1 cellular context compared by ENCODE assay signal in the genomic region with DNA sequence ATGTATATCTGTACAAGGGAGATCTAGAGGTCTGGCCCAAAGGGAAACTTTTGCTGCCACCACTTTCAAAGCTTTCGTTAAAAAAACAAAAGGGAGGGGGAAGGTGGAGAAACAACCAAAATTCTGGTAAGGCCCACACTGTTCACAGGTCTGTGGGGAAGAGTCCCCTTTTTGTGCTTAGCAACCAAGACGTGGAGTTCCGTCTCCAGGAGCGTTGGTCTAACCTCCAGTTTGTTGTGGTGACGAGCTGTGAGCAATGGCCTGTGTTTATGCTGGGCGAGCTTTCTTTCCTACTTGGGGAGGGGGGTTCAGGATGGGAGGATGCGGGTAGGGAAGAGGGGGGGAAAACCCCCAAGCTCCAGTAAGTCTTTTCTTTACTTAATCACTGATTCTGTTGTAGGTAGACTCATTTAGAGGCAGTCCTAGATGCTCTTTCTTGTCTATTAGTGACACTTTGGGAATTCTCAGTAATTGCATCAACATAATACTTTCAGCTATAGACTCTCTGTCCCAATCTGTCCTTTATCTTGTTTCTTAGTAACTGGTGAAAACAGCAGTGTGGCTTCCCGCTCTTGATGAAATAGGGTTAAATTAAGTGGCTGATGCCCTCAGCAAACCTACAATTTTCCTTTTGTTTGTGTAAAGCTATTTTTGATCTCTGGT.
A peak's percentile ranks its signal among the peaks of the same experiment; 100 is the strongest.
TF ChIP-seq lines count a peak whose summit lies in the region.

No MANE protein-coding gene starts in this region.

TF ChIP-seq in GM12878, 131 proteins besides CTCF, POLR2A, EP300 and RAD21 (continued from another document):
- TF ChIP-seq, protein P1, sequence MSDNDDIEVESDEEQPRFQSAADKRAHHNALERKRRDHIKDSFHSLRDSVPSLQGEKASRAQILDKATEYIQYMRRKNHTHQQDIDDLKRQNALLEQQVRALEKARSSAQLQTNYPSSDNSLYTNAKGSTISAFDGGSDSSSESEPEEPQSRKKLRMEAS (IDR thresholded peaks at IDR 0.05; ENCODE audit: low read depth, low read length), result peak; percentile 27; the same call in 1 of the 2 replicates
- TF ChIP-seq, protein P2, sequence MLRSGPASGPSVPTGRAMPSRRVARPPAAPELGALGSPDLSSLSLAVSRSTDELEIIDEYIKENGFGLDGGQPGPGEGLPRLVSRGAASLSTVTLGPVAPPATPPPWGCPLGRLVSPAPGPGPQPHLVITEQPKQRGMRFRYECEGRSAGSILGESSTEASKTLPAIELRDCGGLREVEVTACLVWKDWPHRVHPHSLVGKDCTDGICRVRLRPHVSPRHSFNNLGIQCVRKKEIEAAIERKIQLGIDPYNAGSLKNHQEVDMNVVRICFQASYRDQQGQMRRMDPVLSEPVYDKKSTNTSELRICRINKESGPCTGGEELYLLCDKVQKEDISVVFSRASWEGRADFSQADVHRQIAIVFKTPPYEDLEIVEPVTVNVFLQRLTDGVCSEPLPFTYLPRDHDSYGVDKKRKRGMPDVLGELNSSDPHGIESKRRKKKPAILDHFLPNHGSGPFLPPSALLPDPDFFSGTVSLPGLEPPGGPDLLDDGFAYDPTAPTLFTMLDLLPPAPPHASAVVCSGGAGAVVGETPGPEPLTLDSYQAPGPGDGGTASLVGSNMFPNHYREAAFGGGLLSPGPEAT (IDR thresholded peaks at IDR 0.05; ENCODE audit: low read depth), result peak; percentile 81; the same call in 1 of the 2 replicates
- TF ChIP-seq POU2F2 (IDR thresholded peaks at IDR 0.05; ENCODE audit: borderline replicate concordance, low read depth, low read length), result no peak
- TF ChIP-seq SRF (IDR thresholded peaks at IDR 0.05; ENCODE audit: low read depth in 2 of 2, low read length in 2 of 2), result no peak
- peak; percentile 28; the same call in 1 of the 2 replicates for TF ChIP-seq ATF7 (IDR thresholded peaks at IDR 0.05; ENCODE audit: low read depth)
- peak; percentile 67 to 75; a peak in 3 of 4 replicates for TF ChIP-seq IKZF2 (IDR thresholded peaks at IDR 0.05)
- TF ChIP-seq MXI1 (IDR thresholded peaks at IDR 0.05; ENCODE audit: low read depth, low read length), result no peak
- no peak for TF ChIP-seq ZZZ3 (IDR thresholded peaks at IDR 0.05; ENCODE audit: control insufficient read depth, insufficient read length, low read depth)
- TF ChIP-seq, protein P3, sequence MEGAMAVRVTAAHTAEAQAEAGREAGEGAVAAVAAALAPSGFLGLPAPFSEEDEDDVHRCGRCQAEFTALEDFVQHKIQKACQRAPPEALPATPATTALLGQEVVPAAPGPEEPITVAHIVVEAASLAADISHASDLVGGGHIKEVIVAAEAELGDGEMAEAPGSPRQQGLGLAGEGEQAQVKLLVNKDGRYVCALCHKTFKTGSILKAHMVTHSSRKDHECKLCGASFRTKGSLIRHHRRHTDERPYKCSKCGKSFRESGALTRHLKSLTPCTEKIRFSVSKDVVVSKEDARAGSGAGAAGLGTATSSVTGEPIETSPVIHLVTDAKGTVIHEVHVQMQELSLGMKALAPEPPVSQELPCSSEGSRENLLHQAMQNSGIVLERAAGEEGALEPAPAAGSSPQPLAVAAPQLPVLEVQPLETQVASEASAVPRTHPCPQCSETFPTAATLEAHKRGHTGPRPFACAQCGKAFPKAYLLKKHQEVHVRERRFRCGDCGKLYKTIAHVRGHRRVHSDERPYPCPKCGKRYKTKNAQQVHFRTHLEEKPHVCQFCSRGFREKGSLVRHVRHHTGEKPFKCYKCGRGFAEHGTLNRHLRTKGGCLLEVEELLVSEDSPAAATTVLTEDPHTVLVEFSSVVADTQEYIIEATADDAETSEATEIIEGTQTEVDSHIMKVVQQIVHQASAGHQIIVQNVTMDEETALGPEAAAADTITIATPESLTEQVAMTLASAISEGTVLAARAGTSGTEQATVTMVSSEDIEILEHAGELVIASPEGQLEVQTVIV (IDR thresholded peaks at IDR 0.05; ENCODE audit: borderline replicate concordance, partially characterized antibody), result no peak
